In the genomic region with DNA sequence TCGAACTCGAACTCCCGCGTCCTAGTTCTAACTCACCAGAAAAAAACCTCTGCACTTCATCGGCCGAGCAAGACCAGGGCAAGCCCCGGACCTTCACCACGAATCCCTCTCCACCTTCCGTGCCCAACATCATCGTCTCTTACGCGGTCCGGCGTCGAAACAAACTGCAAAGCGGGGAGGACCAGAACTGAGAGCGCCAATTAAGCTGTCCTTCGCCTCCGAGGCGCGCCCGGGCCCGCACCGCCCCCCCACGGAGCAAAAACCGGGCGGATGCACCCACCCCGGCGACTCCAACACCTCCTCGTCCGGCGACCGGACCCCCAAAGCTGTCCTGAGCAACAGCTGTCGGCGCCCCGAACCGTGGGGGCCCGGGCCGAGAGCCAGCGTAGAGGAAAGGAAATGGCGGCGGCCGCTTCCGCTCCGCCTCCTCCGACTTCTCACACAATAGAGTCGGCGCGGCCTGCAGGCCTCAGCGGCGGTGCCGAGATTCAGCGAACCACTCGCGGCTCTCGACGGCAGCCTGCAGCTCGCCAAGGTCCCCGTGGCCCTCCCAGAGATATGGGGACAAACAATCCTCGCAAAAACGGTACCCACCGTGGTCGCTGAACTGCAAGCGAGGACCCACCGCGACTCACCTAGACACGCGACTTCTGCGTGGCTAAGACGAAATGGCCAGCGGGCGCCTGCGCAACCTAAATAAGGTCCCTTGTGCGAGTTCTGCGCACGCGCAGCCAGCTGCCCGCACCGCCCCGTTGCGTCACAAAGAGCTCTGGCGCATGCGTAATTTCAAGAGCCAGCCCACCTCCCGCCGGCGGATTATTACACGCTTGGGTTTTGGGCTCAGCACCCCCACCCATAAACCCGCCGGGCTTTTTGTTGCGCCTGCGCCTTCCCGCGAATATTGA, we compare ENCODE assay signal across 1 cellular context.
TF ChIP-seq lines count a peak whose summit lies in the region.

A gene with protein sequence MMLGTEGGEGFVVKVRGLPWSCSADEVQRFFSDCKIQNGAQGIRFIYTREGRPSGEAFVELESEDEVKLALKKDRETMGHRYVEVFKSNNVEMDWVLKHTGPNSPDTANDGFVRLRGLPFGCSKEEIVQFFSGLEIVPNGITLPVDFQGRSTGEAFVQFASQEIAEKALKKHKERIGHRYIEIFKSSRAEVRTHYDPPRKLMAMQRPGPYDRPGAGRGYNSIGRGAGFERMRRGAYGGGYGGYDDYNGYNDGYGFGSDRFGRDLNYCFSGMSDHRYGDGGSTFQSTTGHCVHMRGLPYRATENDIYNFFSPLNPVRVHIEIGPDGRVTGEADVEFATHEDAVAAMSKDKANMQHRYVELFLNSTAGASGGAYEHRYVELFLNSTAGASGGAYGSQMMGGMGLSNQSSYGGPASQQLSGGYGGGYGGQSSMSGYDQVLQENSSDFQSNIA (minus strand): TSS at position 671 of the 905 bp plus-strand sequence. CDS start 538 bp downstream, at position 133.

TF ChIP-seq in A549, 52 proteins besides CTCF, POLR2A, EP300 and RAD21 (continued from another document):
- TF ChIP-seq POLR2AphosphoS2 (conservative IDR thresholded peaks at IDR 0.05; ENCODE audit: low read length) (no peak), HEYL (CRISPR knock-in tag; IDR thresholded peaks at IDR 0.05) (no peak), NR3C1 (IDR thresholded peaks at IDR 0.05) (no peak), MAFK (IDR thresholded peaks at IDR 0.05; ENCODE audit: partially characterized antibody) (no peak), KDM1A (IDR thresholded peaks at IDR 0.05; ENCODE audit: low read depth) (no peak), HOXB5 (CRISPR knock-in tag; IDR thresholded peaks at IDR 0.05) (no peak), FOXS1 (CRISPR knock-in tag; IDR thresholded peaks at IDR 0.05) (no peak), HDAC2 (IDR thresholded peaks at IDR 0.05) (no peak), MYC (IDR thresholded peaks at IDR 0.05; ENCODE audit: borderline replicate concordance, low read length) (peak; percentile 82; the same call in 1 of the 2 replicates), FOSL2 (IDR thresholded peaks at IDR 0.05) (no peak), FOSL2 (CRISPR knock-in tag; IDR thresholded peaks at IDR 0.05) (0 out of 2 replicates have a peak, but pooled peaks have one; percentile 13), KDM5A (IDR thresholded peaks at IDR 0.05) (no peak), CBX8 (IDR thresholded peaks at IDR 0.05) (no peak), RCOR1 (IDR thresholded peaks at IDR 0.05; ENCODE audit: low read depth, low read length) (no peak), CHD4 (IDR thresholded peaks at IDR 0.05; ENCODE audit: borderline replicate concordance) (no peak), EHF (CRISPR knock-in tag; IDR thresholded peaks at IDR 0.05) (no peak), RFX5 (IDR thresholded peaks at IDR 0.05) (no peak), RNF2 (IDR thresholded peaks at IDR 0.05; ENCODE audit: borderline replicate concordance, low read depth) (no peak), CHD2 (IDR thresholded peaks at IDR 0.05; ENCODE audit: low read length, partially characterized antibody) (no peak), PHF8 (IDR thresholded peaks at IDR 0.05; ENCODE audit: borderline replicate concordance, low read depth) (peak; percentile 100), JUN (IDR thresholded peaks at IDR 0.05) (peak; percentile 98 to 100), ZSCAN20 (CRISPR knock-in tag; IDR thresholded peaks at IDR 0.05) (no peak), BHLHE40 (IDR thresholded peaks at IDR 0.05; ENCODE audit: low read depth, low read length) (no peak; the same call in 1 of the 2 replicates), TFCP2L1 (CRISPR knock-in tag; IDR thresholded peaks at IDR 0.05) (peak; percentile 61; the same call in 1 of the 2 replicates), NPAS2 (CRISPR knock-in tag; IDR thresholded peaks at IDR 0.05; ENCODE audit: borderline replicate concordance) (no peak), GATA3 (IDR thresholded peaks at IDR 0.05; ENCODE audit: borderline replicate concordance) (peak; percentile 37; the same call in 1 of the 2 replicates), CBX2 (IDR thresholded peaks at IDR 0.05; ENCODE audit: borderline replicate concordance, low read depth) (no peak), RARB (CRISPR knock-in tag; IDR thresholded peaks at IDR 0.05) (peak; percentile 73; the same call in 1 of the 2 replicates), CEBPB (IDR thresholded peaks at IDR 0.05) (peak; percentile 46 to 82; a peak in 3 of 4 replicates), JUNB (IDR thresholded peaks at IDR 0.05) (no peak), EHMT2 (IDR thresholded peaks at IDR 0.05; ENCODE audit: low read depth) (no peak), NFE2L2 (conservative IDR thresholded peaks at IDR 0.05; ENCODE audit: low read length) (no peak), MAZ (IDR thresholded peaks at IDR 0.05; ENCODE audit: borderline replicate concordance, low read depth, low read length) (no peak), ESRRA (IDR thresholded peaks at IDR 0.05; ENCODE audit: borderline replicate concordance, low read length) (no peak; the same call in 1 of the 2 replicates), ZFP36 (IDR thresholded peaks at IDR 0.05; ENCODE audit: borderline replicate concordance, partially characterized antibody) (no peak), ZC3H11A (IDR thresholded peaks at IDR 0.05) (no peak)
- TF ChIP-seq, protein P1, sequence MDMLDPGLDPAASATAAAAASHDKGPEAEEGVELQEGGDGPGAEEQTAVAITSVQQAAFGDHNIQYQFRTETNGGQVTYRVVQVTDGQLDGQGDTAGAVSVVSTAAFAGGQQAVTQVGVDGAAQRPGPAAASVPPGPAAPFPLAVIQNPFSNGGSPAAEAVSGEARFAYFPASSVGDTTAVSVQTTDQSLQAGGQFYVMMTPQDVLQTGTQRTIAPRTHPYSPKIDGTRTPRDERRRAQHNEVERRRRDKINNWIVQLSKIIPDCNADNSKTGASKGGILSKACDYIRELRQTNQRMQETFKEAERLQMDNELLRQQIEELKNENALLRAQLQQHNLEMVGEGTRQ (IDR thresholded peaks at IDR 0.05): no peak
- TF ChIP-seq, protein P2, sequence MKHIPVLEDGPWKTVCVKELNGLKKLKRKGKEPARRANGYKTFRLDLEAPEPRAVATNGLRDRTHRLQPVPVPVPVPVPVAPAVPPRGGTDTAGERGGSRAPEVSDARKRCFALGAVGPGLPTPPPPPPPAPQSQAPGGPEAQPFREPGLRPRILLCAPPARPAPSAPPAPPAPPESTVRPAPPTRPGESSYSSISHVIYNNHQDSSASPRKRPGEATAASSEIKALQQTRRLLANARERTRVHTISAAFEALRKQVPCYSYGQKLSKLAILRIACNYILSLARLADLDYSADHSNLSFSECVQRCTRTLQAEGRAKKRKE (CRISPR knock-in tag; IDR thresholded peaks at IDR 0.05; ENCODE audit: low read depth): no peak
- TF ChIP-seq, protein P3, sequence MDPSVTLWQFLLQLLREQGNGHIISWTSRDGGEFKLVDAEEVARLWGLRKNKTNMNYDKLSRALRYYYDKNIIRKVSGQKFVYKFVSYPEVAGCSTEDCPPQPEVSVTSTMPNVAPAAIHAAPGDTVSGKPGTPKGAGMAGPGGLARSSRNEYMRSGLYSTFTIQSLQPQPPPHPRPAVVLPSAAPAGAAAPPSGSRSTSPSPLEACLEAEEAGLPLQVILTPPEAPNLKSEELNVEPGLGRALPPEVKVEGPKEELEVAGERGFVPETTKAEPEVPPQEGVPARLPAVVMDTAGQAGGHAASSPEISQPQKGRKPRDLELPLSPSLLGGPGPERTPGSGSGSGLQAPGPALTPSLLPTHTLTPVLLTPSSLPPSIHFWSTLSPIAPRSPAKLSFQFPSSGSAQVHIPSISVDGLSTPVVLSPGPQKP (IDR thresholded peaks at IDR 0.05; ENCODE audit: low read depth, low read length): no peak
- TF ChIP-seq, protein P4, sequence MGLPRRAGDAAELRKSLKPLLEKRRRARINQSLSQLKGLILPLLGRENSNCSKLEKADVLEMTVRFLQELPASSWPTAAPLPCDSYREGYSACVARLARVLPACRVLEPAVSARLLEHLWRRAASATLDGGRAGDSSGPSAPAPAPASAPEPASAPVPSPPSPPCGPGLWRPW (IDR thresholded peaks at IDR 0.05): no peak
- TF ChIP-seq, protein P5, sequence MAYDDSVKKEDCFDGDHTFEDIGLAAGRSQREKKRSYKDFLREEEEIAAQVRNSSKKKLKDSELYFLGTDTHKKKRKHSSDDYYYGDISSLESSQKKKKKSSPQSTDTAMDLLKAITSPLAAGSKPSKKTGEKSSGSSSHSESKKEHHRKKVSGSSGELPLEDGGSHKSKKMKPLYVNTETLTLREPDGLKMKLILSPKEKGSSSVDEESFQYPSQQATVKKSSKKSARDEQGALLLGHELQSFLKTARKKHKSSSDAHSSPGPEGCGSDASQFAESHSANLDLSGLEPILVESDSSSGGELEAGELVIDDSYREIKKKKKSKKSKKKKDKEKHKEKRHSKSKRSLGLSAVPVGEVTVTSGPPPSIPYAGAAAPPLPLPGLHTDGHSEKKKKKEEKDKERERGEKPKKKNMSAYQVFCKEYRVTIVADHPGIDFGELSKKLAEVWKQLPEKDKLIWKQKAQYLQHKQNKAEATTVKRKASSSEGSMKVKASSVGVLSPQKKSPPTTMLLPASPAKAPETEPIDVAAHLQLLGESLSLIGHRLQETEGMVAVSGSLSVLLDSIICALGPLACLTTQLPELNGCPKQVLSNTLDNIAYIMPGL (CRISPR knock-in tag; IDR thresholded peaks at IDR 0.05; ENCODE audit: borderline replicate concordance): peak; percentile 43; the same call in 1 of the 2 replicates
- TF ChIP-seq, protein P6, sequence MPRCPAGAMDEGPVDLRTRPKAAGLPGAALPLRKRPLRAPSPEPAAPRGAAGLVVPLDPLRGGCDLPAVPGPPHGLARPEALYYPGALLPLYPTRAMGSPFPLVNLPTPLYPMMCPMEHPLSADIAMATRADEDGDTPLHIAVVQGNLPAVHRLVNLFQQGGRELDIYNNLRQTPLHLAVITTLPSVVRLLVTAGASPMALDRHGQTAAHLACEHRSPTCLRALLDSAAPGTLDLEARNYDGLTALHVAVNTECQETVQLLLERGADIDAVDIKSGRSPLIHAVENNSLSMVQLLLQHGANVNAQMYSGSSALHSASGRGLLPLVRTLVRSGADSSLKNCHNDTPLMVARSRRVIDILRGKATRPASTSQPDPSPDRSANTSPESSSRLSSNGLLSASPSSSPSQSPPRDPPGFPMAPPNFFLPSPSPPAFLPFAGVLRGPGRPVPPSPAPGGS (IDR thresholded peaks at IDR 0.05): peak; percentile 100
- TF ChIP-seq, protein P7, sequence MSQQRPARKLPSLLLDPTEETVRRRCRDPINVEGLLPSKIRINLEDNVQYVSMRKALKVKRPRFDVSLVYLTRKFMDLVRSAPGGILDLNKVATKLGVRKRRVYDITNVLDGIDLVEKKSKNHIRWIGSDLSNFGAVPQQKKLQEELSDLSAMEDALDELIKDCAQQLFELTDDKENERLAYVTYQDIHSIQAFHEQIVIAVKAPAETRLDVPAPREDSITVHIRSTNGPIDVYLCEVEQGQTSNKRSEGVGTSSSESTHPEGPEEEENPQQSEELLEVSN (IDR thresholded peaks at IDR 0.05; ENCODE audit: borderline replicate concordance, low read depth): no peak; the same call in 1 of the 2 replicates
- TF ChIP-seq, protein P8, sequence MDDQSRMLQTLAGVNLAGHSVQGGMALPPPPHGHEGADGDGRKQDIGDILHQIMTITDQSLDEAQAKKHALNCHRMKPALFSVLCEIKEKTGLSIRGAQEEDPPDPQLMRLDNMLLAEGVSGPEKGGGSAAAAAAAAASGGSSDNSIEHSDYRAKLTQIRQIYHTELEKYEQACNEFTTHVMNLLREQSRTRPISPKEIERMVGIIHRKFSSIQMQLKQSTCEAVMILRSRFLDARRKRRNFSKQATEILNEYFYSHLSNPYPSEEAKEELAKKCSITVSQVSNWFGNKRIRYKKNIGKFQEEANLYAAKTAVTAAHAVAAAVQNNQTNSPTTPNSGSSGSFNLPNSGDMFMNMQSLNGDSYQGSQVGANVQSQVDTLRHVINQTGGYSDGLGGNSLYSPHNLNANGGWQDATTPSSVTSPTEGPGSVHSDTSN (IDR thresholded peaks at IDR 0.05): peak; percentile 81
